ENCODE assay signal across 25 cellular contexts in the genomic region with DNA sequence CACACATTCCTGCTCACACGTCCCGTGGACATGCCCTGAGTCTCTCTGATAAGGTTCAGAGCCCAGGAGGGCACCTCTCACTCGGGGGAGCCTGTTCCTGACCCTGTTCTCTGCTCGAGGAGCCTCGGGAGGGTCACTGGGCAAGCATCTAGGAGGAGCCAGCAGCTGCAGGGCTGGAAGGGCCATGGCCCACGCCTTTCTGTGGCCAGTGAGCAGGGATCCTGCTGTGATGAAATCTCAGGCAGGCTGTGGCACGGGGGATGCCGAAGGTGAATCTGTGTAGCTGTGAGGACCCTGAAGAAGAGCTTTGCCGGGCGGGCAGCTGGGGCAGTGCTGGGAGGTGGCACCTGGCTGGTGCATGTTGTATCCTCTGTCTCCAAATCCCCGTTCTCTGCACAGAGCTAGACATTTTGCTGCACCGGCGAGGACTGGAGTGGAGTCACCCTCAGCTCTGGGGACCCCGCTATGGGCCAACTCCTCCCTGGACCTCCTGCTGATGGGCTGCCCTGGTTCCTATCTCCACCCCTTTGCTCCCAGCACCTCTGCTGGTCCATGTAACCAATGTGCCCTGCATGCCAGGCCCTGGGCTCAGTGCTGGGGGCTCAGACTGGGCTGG. TPM values are rescaled to one million over a fixed set of nuclear protein-coding genes. Genes with fewer than 3 reads are reported as not detected.
DNase-seq lines count a peak whose midpoint lies in the region; ATAC-seq and TF ChIP-seq lines count a peak whose summit lies in the region.
"Had no signal": no experiment of that assay in that cellular context is flagged by ENCODE, and none has a peak within 500 bp of the region (broad histone marks: within the 10 kb centered on the region; RNA-seq: fewer than 3 reads in every experiment).

No MANE protein-coding gene starts in this region.

- no peaks in the 10 kb centered on the region for H3K27me3 Mint-ChIP-seq in activated T-helper 2 cell treated with anti-CD3 and anti-CD28 coated beads, Interferon-gamma antibody, Interleukin-2, Interleukin-4, amounts not matched to agents 10 μg/mL and 5 μg/mL and 100 μg/mL, durations not matched to agents 14 hours and 24 hours and 36 hours (ENCODE audit: low read depth)
- H3K27me3 Mint-ChIP-seq: activated naive CD4-positive, alpha-beta T cell treated with anti-CD3 and anti-CD28 coated beads, Interleukin-2, amount 50 U/mL, for 24 hours; CD4-positive, alpha-beta memory T cell; central memory CD8-positive, alpha-beta T cell had no signal

- H3K4me3 ChIP-seq in heart right ventricle, result no peak overlapping the region
- no peak overlapping the region for H3K4me3 ChIP-seq in transverse colon
- no peak overlapping the region for H3K4me3 ChIP-seq in upper lobe of left lung
- H3K4me3 ChIP-seq: ascending aorta, lower lobe of right lung, SJCRH30 had no signal

- H3K4me3 Mint-ChIP-seq in activated T-helper 2 cell treated with anti-CD3 and anti-CD28 coated beads, Interferon-gamma antibody, Interleukin-2, Interleukin-4, amounts not matched to agents 10 μg/mL and 5 μg/mL and 100 μg/mL, durations not matched to agents 14 hours and 24 hours and 36 hours (ENCODE audit: low read depth), result no peak overlapping the region
- H3K4me3 Mint-ChIP-seq: activated naive CD4-positive, alpha-beta T cell treated with anti-CD3 and anti-CD28 coated beads, Interleukin-2, amount 50 U/mL, for 24 hours; CD4-positive, alpha-beta memory T cell; central memory CD8-positive, alpha-beta T cell; T-helper 1 cell treated with Interleukin-12 subunit alpha and Interleukin-12 subunit beta and Interleukin-4 antibody, amounts not matched to agents 30 μg/mL and 1 μg/mL, for 36 hours had no signal

- WGBS in heart right ventricle, 2 donors, result 78 to 79% methylated on average over 14 of the region's 14 CpGs
- 76% methylated on average over 14 of the region's 14 CpGs; no CpG with 5 or more reads in 1 of the 2 donors for WGBS in transverse colon (ENCODE audit: low coverage in 1 of 2), 2 donors
- WGBS in upper lobe of left lung, 2 donors, result 78 to 85% methylated on average over 6 to 14 of the region's 14 CpGs

- TF ChIP-seq CTCF in heart right ventricle (IDR thresholded peaks at IDR 0.05), result no peak
- TF ChIP-seq CTCF in transverse colon (IDR thresholded peaks at IDR 0.05), result no peak
- no peak for TF ChIP-seq CTCF in upper lobe of left lung (IDR thresholded peaks at IDR 0.05)

- ATAC-seq in left ventricle myocardium superior, result no peak
- no peak for ATAC-seq in heart right ventricle
- no peak for ATAC-seq in HG02623 (IDR thresholded peaks at IDR 0.05; ENCODE audit: unreplicated experiment)
- no peak for ATAC-seq in upper lobe of left lung (ENCODE audit: low FRiP score in 2 of 2)
- ATAC-seq: lower lobe of right lung had no signal

- H3K4me1 ChIP-seq in heart right ventricle, result no peaks in the 10 kb centered on the region
- no peaks in the 10 kb centered on the region for H3K4me1 ChIP-seq in transverse colon
- H3K4me1 ChIP-seq in upper lobe of left lung, result no peaks in the 10 kb centered on the region
- H3K4me1 ChIP-seq: ascending aorta, lower lobe of right lung, SJCRH30 had no signal

- H3K9me3 ChIP-seq in heart right ventricle, result no peaks in the 10 kb centered on the region
- no peaks in the 10 kb centered on the region for H3K9me3 ChIP-seq in transverse colon
- H3K9me3 ChIP-seq in upper lobe of left lung, result no peaks in the 10 kb centered on the region
- H3K9me3 ChIP-seq: ascending aorta, lower lobe of right lung, SJCRH30 had no signal

- intact Hi-C loops in left ventricle myocardium superior (cut with micrococcal nuclease) (no loop called here), heart right ventricle (cut with DNase I) (no loop called here), transverse colon (cut with DNase I; ENCODE audit: low total_unique reads) (loop anchor here (5.0 kb wide), 1 partner anchor 77 kb away; a partner anchor contains a TSS)
- intact Hi-C loops in activated T-helper 2 cell treated with anti-CD3 and anti-CD28 coated beads, Interferon-gamma antibody, Interleukin-2, Interleukin-4, amounts not matched to agents 10 μg/mL and 5 μg/mL and 100 μg/mL, durations not matched to agents 14 hours and 24 hours and 36 hours (cut with micrococcal nuclease), result no loop called here

- in situ Hi-C loops in transverse colon (cut with MboI; ENCODE audit: low pct_ligation_motif_present in 1 of 4, low pct_unique_long_range_greater_than_20kb in 1 of 4, low sequenced_read_pairs in 3 of 4), result no loop called here

- no peak for TF ChIP-seq POLR2A in transverse colon (IDR thresholded peaks at IDR 0.05)
- no peak for TF ChIP-seq POLR2A in upper lobe of left lung (IDR thresholded peaks at IDR 0.05)

- H3K27ac ChIP-seq in heart right ventricle (no peak overlapping the region), transverse colon (no peak overlapping the region), upper lobe of left lung (no peak overlapping the region)
- H3K27ac ChIP-seq: ascending aorta, epithelial cell of prostate, lower lobe of right lung, SJCRH30 had no signal

- H3K4me1 Mint-ChIP-seq in activated T-helper 2 cell treated with anti-CD3 and anti-CD28 coated beads, Interferon-gamma antibody, Interleukin-2, Interleukin-4, amounts not matched to agents 10 μg/mL and 5 μg/mL and 100 μg/mL, durations not matched to agents 14 hours and 24 hours and 36 hours (ENCODE audit: low read depth), result no peaks in the 10 kb centered on the region
- H3K4me1 Mint-ChIP-seq: activated naive CD4-positive, alpha-beta T cell treated with anti-CD3 and anti-CD28 coated beads, Interleukin-2, amount 50 U/mL, for 24 hours; CD4-positive, alpha-beta memory T cell; central memory CD8-positive, alpha-beta T cell had no signal

- no peaks in the 10 kb centered on the region for H3K36me3 Mint-ChIP-seq in activated T-helper 2 cell treated with anti-CD3 and anti-CD28 coated beads, Interferon-gamma antibody, Interleukin-2, Interleukin-4, amounts not matched to agents 10 μg/mL and 5 μg/mL and 100 μg/mL, durations not matched to agents 14 hours and 24 hours and 36 hours (ENCODE audit: low read depth)
- H3K36me3 Mint-ChIP-seq: activated naive CD4-positive, alpha-beta T cell treated with anti-CD3 and anti-CD28 coated beads, Interleukin-2, amount 50 U/mL, for 24 hours; CD4-positive, alpha-beta memory T cell had no signal

- DNase-seq in left ventricle myocardium superior (peak; percentile 7), heart right ventricle (no peak), mesenteric fat pad (ENCODE audit: low spot score) (peak; percentile 65), transverse colon (peak; percentile 3), upper lobe of left lung (no peak)
- peak; percentile 5 for DNase-seq in activated T-helper 2 cell treated with anti-CD3 and anti-CD28 coated beads, Interferon-gamma antibody, Interleukin-2, Interleukin-4, amounts not matched to agents 10 μg/mL and 5 μg/mL and 100 μg/mL, durations not matched to agents 14 hours and 24 hours and 36 hours (ENCODE audit: low spot score)
- no peak for DNase-seq in stimulated activated CD4-positive, alpha-beta T cell treated with anti-CD3 and anti-CD28 coated beads, Interleukin-2, amount 100 ng/mL, for 48 hours
- DNase-seq: activated CD4-positive, alpha-beta T cell treated with anti-CD3 and anti-CD28 coated beads, Interleukin-2, amount 50 U/mL, for 1 hour; CD4-positive, alpha-beta memory T cell; lower lobe of right lung; NCI-H774; OCI-M1; retina; SJCRH30 had no signal

- TF ChIP-seq EP300 in transverse colon (IDR thresholded peaks at IDR 0.05; ENCODE audit: low read depth), result no peak
- no peak for TF ChIP-seq EP300 in upper lobe of left lung (IDR thresholded peaks at IDR 0.05)

- H3K27me3 ChIP-seq in heart right ventricle, result peaks cover 0 to 5% (median 0%) of the 10 kb centered on the region in 7 donors
- H3K27me3 ChIP-seq in transverse colon, result no peaks in the 10 kb centered on the region
- H3K27me3 ChIP-seq in upper lobe of left lung, result no peaks in the 10 kb centered on the region
- H3K27me3 ChIP-seq: ascending aorta had no signal

- H3K27ac Mint-ChIP-seq in activated T-helper 2 cell treated with anti-CD3 and anti-CD28 coated beads, Interferon-gamma antibody, Interleukin-2, Interleukin-4, amounts not matched to agents 10 μg/mL and 5 μg/mL and 100 μg/mL, durations not matched to agents 14 hours and 24 hours and 36 hours, result no peak overlapping the region
- H3K27ac Mint-ChIP-seq: activated naive CD4-positive, alpha-beta T cell treated with anti-CD3 and anti-CD28 coated beads, Interleukin-2, amount 50 U/mL, for 24 hours; T-helper 1 cell treated with Interleukin-12 subunit alpha and Interleukin-12 subunit beta and Interleukin-4 antibody, amounts not matched to agents 30 μg/mL and 1 μg/mL, for 36 hours had no signal

- no peaks in the 10 kb centered on the region for H3K9me3 Mint-ChIP-seq in activated T-helper 2 cell treated with anti-CD3 and anti-CD28 coated beads, Interferon-gamma antibody, Interleukin-2, Interleukin-4, amounts not matched to agents 10 μg/mL and 5 μg/mL and 100 μg/mL, durations not matched to agents 14 hours and 24 hours and 36 hours
- H3K9me3 Mint-ChIP-seq: activated naive CD4-positive, alpha-beta T cell treated with anti-CD3 and anti-CD28 coated beads, Interleukin-2, amount 50 U/mL, for 24 hours; CD4-positive, alpha-beta memory T cell; central memory CD8-positive, alpha-beta T cell; T-helper 1 cell treated with Interleukin-12 subunit alpha and Interleukin-12 subunit beta and Interleukin-4 antibody, amounts not matched to agents 30 μg/mL and 1 μg/mL, for 36 hours had no signal

- H3K36me3 ChIP-seq in heart right ventricle (no peaks in the 10 kb centered on the region), transverse colon (no peaks in the 10 kb centered on the region), upper lobe of left lung (no peaks in the 10 kb centered on the region)
- H3K36me3 ChIP-seq: ascending aorta, lower lobe of right lung, SJCRH30 had no signal

RNA-seq across cellular contexts. Expression of a gene that starts 7.1 kb away (rescaled TPM):
- total RNA-seq in left ventricle myocardium superior, result not detected
- total RNA-seq in heart right ventricle, result not detected
- polyA plus RNA-seq in heart right ventricle, result not detected
- not detected in 2 replicates for total RNA-seq in activated T-helper 2 cell treated with anti-CD3 and anti-CD28 coated beads, Interferon-gamma antibody, Interleukin-2, Interleukin-4, amounts not matched to agents 10 μg/mL and 5 μg/mL and 100 μg/mL, durations not matched to agents 14 hours and 24 hours and 36 hours
- total RNA-seq in mesenteric fat pad, result not detected
- not detected for total RNA-seq in transverse colon
- not detected for total RNA-seq in upper lobe of left lung
- total RNA-seq: ascending aorta; CD4-positive, alpha-beta memory T cell; fibroblast of villous mesenchyme; G401; H4; LHCN-M2; lower lobe of right lung; SJCRH30; subcutaneous adipose tissue had no signal
- polyA plus RNA-seq: CD4-positive, alpha-beta memory T cell had no signal

RNA-seq across cellular contexts. Expression of a gene that starts 30.3 kb away (rescaled TPM):
- total RNA-seq in left ventricle myocardium superior (not detected), heart right ventricle (not detected), mesenteric fat pad (not detected), transverse colon (not detected), upper lobe of left lung (1 to 10 TPM in 4 of 6 donors, not detected in 2; 1.3 to 7.8 (median 4.9) TPM)
- under 1 TPM in 1 of 2 donors, not detected in 1; 0.12 TPM for polyA plus RNA-seq in heart right ventricle
- 0.21 and 0.25 TPM in 2 replicates for total RNA-seq in activated T-helper 2 cell treated with anti-CD3 and anti-CD28 coated beads, Interferon-gamma antibody, Interleukin-2, Interleukin-4, amounts not matched to agents 10 μg/mL and 5 μg/mL and 100 μg/mL, durations not matched to agents 14 hours and 24 hours and 36 hours
- total RNA-seq: ascending aorta, fibroblast of villous mesenchyme, G401, SJCRH30, subcutaneous adipose tissue had no signal

RNA-seq across cellular contexts. Expression of a gene that starts 34.6 kb away (rescaled TPM):
- total RNA-seq in left ventricle myocardium superior, result 0.27 TPM
- 1 to 10 TPM in 1 of 10 donors, under 1 TPM in 9; 0.27 to 1.3 (median 0.42) TPM for total RNA-seq in heart right ventricle
- under 1 TPM; 0.19 to 0.29 TPM for polyA plus RNA-seq in heart right ventricle
- 0.32 and 0.41 TPM in 2 replicates for total RNA-seq in activated T-helper 2 cell treated with anti-CD3 and anti-CD28 coated beads, Interferon-gamma antibody, Interleukin-2, Interleukin-4, amounts not matched to agents 10 μg/mL and 5 μg/mL and 100 μg/mL, durations not matched to agents 14 hours and 24 hours and 36 hours
- 1.3 TPM for total RNA-seq in mesenteric fat pad
- under 1 TPM in 2 of 4 donors, not detected in 2; 0.14 to 0.32 TPM for total RNA-seq in transverse colon
- total RNA-seq in upper lobe of left lung, result 1 to 10 TPM; 1.7 to 3.1 (median 2.6) TPM

RNA-seq across cellular contexts. Expression of a gene that starts 35.1 kb away (rescaled TPM):
- total RNA-seq in left ventricle myocardium superior (5.4 TPM), heart right ventricle (10 to 100 TPM in 1 of 10 donors, 1 to 10 TPM in 9; 1.8 to 13.1 (median 3.3) TPM), mesenteric fat pad (29.0 TPM), transverse colon (10 to 100 TPM in 2 of 4 donors, 1 to 10 TPM in 1, not detected in 1; 5.5 to 37.4 (median 10.8) TPM), upper lobe of left lung (10 to 100 TPM; 21.5 to 70.8 (median 55.6) TPM)
- 1 to 10 TPM; 4.5 to 6.4 TPM for polyA plus RNA-seq in heart right ventricle
- 42.0 and 43.3 TPM in 2 replicates for total RNA-seq in activated T-helper 2 cell treated with anti-CD3 and anti-CD28 coated beads, Interferon-gamma antibody, Interleukin-2, Interleukin-4, amounts not matched to agents 10 μg/mL and 5 μg/mL and 100 μg/mL, durations not matched to agents 14 hours and 24 hours and 36 hours

RNA-seq across cellular contexts. Expression of a gene that starts 49.8 kb away (rescaled TPM):
- total RNA-seq in left ventricle myocardium superior (0.20 TPM), heart right ventricle (under 1 TPM in 9 of 10 donors, not detected in 1; 0.05 to 0.35 (median 0.11) TPM), mesenteric fat pad (not detected), transverse colon (under 1 TPM in 2 of 4 donors, not detected in 2; 0.16 to 0.55 TPM), upper lobe of left lung (1 to 10 TPM in 1 of 6 donors, under 1 TPM in 1, not detected in 4; 0.09 to 3.1 TPM)
- under 1 TPM; 0.01 to 0.15 TPM for polyA plus RNA-seq in heart right ventricle
- not detected in 2 replicates for total RNA-seq in activated T-helper 2 cell treated with anti-CD3 and anti-CD28 coated beads, Interferon-gamma antibody, Interleukin-2, Interleukin-4, amounts not matched to agents 10 μg/mL and 5 μg/mL and 100 μg/mL, durations not matched to agents 14 hours and 24 hours and 36 hours
- total RNA-seq: ascending aorta; CD4-positive, alpha-beta memory T cell; fibroblast of villous mesenchyme; LHCN-M2; lower lobe of right lung; SJCRH30; subcutaneous adipose tissue had no signal
- polyA plus RNA-seq: CD4-positive, alpha-beta memory T cell had no signal

Comparison
In these comparisons a context has a peak if more than half of its experiments do, and no peak if none do; other contexts are left out.
1. DNase-seq: peak in left ventricle myocardium superior (single experiment), activated T-helper 2 cell treated with anti-CD3 and anti-CD28 coated beads, Interferon-gamma antibody, Interleukin-2, Interleukin-4, amounts not matched to agents 10 μg/mL and 5 μg/mL and 100 μg/mL, durations not matched to agents 14 hours and 24 hours and 36 hours (single experiment), mesenteric fat pad (single experiment) and transverse colon (single experiment); none in heart right ventricle (0 of 2), stimulated activated CD4-positive, alpha-beta T cell treated with anti-CD3 and anti-CD28 coated beads, Interleukin-2, amount 100 ng/mL, for 48 hours (0 of 2) and upper lobe of left lung (0 of 2).